Comparison of ENCODE assay signal across 25 cellular contexts in genomic region chrX:127947450-127947849, GRCh38.
DNase-seq lines count a peak whose midpoint lies in the region; FAIRE-seq and TF ChIP-seq lines count a peak whose summit lies in the region.
"Had no signal": no experiment of that assay in that cellular context is flagged by ENCODE, and none has a peak within 500 bp of the region (broad histone marks: within the 10 kb centered on the region; RNA-seq: fewer than 3 reads in every experiment).

No MANE protein-coding gene starts in this region.

- no peak overlapping the region for H3K18ac ChIP-seq in mesendoderm (ENCODE audit: low read length)

- no peaks in the 10 kb centered on the region for H3K27me3 ChIP-seq in mesendoderm (ENCODE audit: insufficient read depth, low read length, poor library complexity)
- no peaks in the 10 kb centered on the region for H3K27me3 ChIP-seq in esophagus muscularis mucosa
- H3K27me3 ChIP-seq: BE2C had no signal

- FAIRE-seq in D721Med (lab: Jason Lieb, UNC) = no peak
- FAIRE-seq: A204.1, GM12878, GM12892, GM18507 had no signal

- no peak overlapping the region for H4K5ac ChIP-seq in mesendoderm (ENCODE audit: low read length)

- no peak overlapping the region for H3K4ac ChIP-seq in mesendoderm (ENCODE audit: low read depth, low read length)

- DNase-seq in RPMI8226 = peak; percentile 2
- no peak for DNase-seq in mesendoderm
- DNase-seq in esophagus muscularis mucosa (ENCODE audit: extremely low spot score) = no peak
- no peak for DNase-seq in D721Med (ENCODE audit: insufficient read length, low spot score)
- DNase-seq in CD14-positive monocyte (ENCODE audit: low spot score) = no peak
- DNase-seq: 8988T; ACHN; BE2C; C1 segment of cervical spinal cord; Caco-2; Calu3; CD4-positive, alpha-beta T cell; CD8-positive, alpha-beta T cell; DMS 273 treated with DMSO at 0.1 percent for 48 hours; DMS153; DMS53; DMS79; DND-41; EL; GDM1 had no signal

- H3K4me3 ChIP-seq in mesendoderm (ENCODE audit: low read length) = no peak overlapping the region
- H3K4me3 ChIP-seq in esophagus muscularis mucosa = no peak overlapping the region
- H3K4me3 ChIP-seq: BLaER1, GM12878 had no signal

- H3K4me1 ChIP-seq in mesendoderm (ENCODE audit: control insufficient read depth, low read depth, low read length) (no peaks in the 10 kb centered on the region), esophagus muscularis mucosa (no peaks in the 10 kb centered on the region)
- H3K4me1 ChIP-seq: BE2C, BLaER1, Caco-2 had no signal

- TF ChIP-seq CTCF in esophagus muscularis mucosa (IDR thresholded peaks at IDR 0.05) = no peak
- TF ChIP-seq CTCF in D721Med (IDR thresholded peaks at IDR 0.05; ENCODE audit: insufficient read depth, missing control alignments) = no peak
- TF ChIP-seq CTCF in CD14-positive monocyte (IDR thresholded peaks at IDR 0.05) = no peak

- H2AK5ac ChIP-seq in mesendoderm (ENCODE audit: low read length) = no peak overlapping the region

- peak overlapping the region; percentile 39 for H3K56ac ChIP-seq in mesendoderm (ENCODE audit: low read length)

- H3K9me3 ChIP-seq in esophagus muscularis mucosa = no peaks in the 10 kb centered on the region
- H3K9me3 ChIP-seq: BE2C, BLaER1, Caco-2 had no signal

- no peaks in the 10 kb centered on the region for H3K27me3 Mint-ChIP-seq in CD14-positive monocyte (ENCODE audit: low read depth in 3 of 3)
- H3K27me3 Mint-ChIP-seq: CD4-positive, alpha-beta T cell had no signal

- H2BK15ac ChIP-seq in mesendoderm (replicated peaks; ENCODE audit: low read depth) = no peak overlapping the region

- no peak overlapping the region for H3K9ac ChIP-seq in mesendoderm (ENCODE audit: low read length)
- H3K9ac ChIP-seq: BLaER1 had no signal

- no peaks in the 10 kb centered on the region for H3K4me1 Mint-ChIP-seq in CD14-positive monocyte

- H3K79me2 ChIP-seq in mesendoderm (ENCODE audit: control insufficient read depth, insufficient read depth, low read length) = no peaks in the 10 kb centered on the region

- H3K4me3 Mint-ChIP-seq in CD14-positive monocyte = no peak overlapping the region
- H3K4me3 Mint-ChIP-seq: CD4-positive, alpha-beta T cell; CD8-positive, alpha-beta T cell had no signal

- no peak for TF ChIP-seq POLR2A in esophagus muscularis mucosa (IDR thresholded peaks at IDR 0.05; ENCODE audit: low read depth)

- H2BK120ac ChIP-seq in mesendoderm (ENCODE audit: low read depth, low read length) = no peak overlapping the region

- no peaks in the 10 kb centered on the region for H3K36me3 Mint-ChIP-seq in CD14-positive monocyte
- H3K36me3 Mint-ChIP-seq: CD8-positive, alpha-beta T cell had no signal

- no peak for TF ChIP-seq EP300 in esophagus muscularis mucosa (IDR thresholded peaks at IDR 0.05)

- no peak overlapping the region for H2BK5ac ChIP-seq in mesendoderm (ENCODE audit: low read length)

- WGBS in mesendoderm (ENCODE audit: extremely low coverage, insufficient coverage, low lambda C conversion rate) = no CpG with 5 or more reads among the region's 2 CpGs
- 44% methylated on average over 2 of the region's 2 CpGs for WGBS in esophagus muscularis mucosa

- no peak overlapping the region for H4K8ac ChIP-seq in mesendoderm (ENCODE audit: low read depth, low read length)

- no peak overlapping the region for H3K27ac Mint-ChIP-seq in CD14-positive monocyte
- H3K27ac Mint-ChIP-seq: CD4-positive, alpha-beta T cell; CD8-positive, alpha-beta T cell had no signal

- no peak overlapping the region for H3K23ac ChIP-seq in mesendoderm (ENCODE audit: low read length)

- H3K27ac ChIP-seq in mesendoderm (ENCODE audit: low read depth, low read length) (no peak overlapping the region), esophagus muscularis mucosa (replicated peaks in 1 of 4) (no peak overlapping the region)
- H3K27ac ChIP-seq: BLaER1 had no signal

- H3K9me3 Mint-ChIP-seq in CD14-positive monocyte = peaks cover 0 to 1% (median 0%) of the 10 kb centered on the region in 7 donors
- H3K9me3 Mint-ChIP-seq: CD4-positive, alpha-beta T cell; CD8-positive, alpha-beta T cell had no signal

- H3K36me3 ChIP-seq in mesendoderm (ENCODE audit: control insufficient read depth, insufficient read depth, low read length) = no peaks in the 10 kb centered on the region
- no peaks in the 10 kb centered on the region for H3K36me3 ChIP-seq in esophagus muscularis mucosa
- H3K36me3 ChIP-seq: BE2C, BLaER1 had no signal

- no peak overlapping the region for H3K4me2 ChIP-seq in mesendoderm (ENCODE audit: low read length)
- H3K4me2 ChIP-seq: BLaER1 had no signal

- H3K79me1 ChIP-seq in mesendoderm (ENCODE audit: low read length) = no peaks in the 10 kb centered on the region

- intact Hi-C loops in esophagus muscularis mucosa (cut with DNase I) (no loop called here), CD14-positive monocyte (cut with micrococcal nuclease) (no loop called here)
